ENCODE assay signal across 12 cellular contexts in genomic region chr11:57793711-57794110, GRCh38. TPM values are rescaled to one million over a fixed set of nuclear protein-coding genes. Genes with fewer than 3 reads are reported as not detected.
DNase-seq lines count a peak whose midpoint lies in the region; ATAC-seq and TF ChIP-seq lines count a peak whose summit lies in the region.
"Had no signal": no experiment of that assay in that cellular context is flagged by ENCODE, and none has a peak within 500 bp of the region (broad histone marks: within the 10 kb centered on the region; RNA-seq: fewer than 3 reads in every experiment).

No MANE protein-coding gene starts in this region.

- H3K27ac ChIP-seq in CD8-positive, alpha-beta T cell (ENCODE audit: low read depth, low read length) = no peak overlapping the region
- H3K27ac ChIP-seq in Peyer's patch (peak overlapping the region; percentile 31 to 79 (median 74)), rectal smooth muscle tissue (ENCODE audit: low read depth, low read length) (peak overlapping the region; percentile 15)
- peak overlapping the region; percentile 71 for H3K27ac ChIP-seq in effector memory CD4-positive, alpha-beta T cell (ENCODE audit: insufficient read depth, low read length, poor library complexity, severe bottlenecking)

- POLR2A ChIA-PET in CD8-positive, alpha-beta T cell (lab: Charles Lee) = no interaction called here

- no peak overlapping the region for H3K4me3 ChIP-seq in CD8-positive, alpha-beta T cell (ENCODE audit: low read depth, low read length)
- H3K4me3 ChIP-seq in Peyer's patch (no peak overlapping the region), rectal smooth muscle tissue (ENCODE audit: low read length) (no peak overlapping the region)
- H3K4me3 ChIP-seq in effector memory CD4-positive, alpha-beta T cell (ENCODE audit: insufficient read depth, low read depth, low read length, poor library complexity, severe bottlenecking) = no peak overlapping the region

- H3K4me1 ChIP-seq in CD8-positive, alpha-beta T cell (ENCODE audit: insufficient read depth, low read length) = peaks cover 33% of the 10 kb centered on the region
- H3K4me1 ChIP-seq in Peyer's patch (peaks cover 8 to 55% (median 20%) of the 10 kb centered on the region in 4 donors), rectal smooth muscle tissue (ENCODE audit: control insufficient read depth, insufficient read depth, low read length) (peaks cover 7% of the 10 kb centered on the region)
- H3K4me1 ChIP-seq in effector memory CD4-positive, alpha-beta T cell (ENCODE audit: control insufficient read depth, insufficient read depth, low read length, poor library complexity, severe bottlenecking) = peaks cover 29% of the 10 kb centered on the region

- TF ChIP-seq POLR2A in Peyer's patch (IDR thresholded peaks at IDR 0.05) = no peak

- TF ChIP-seq CTCF in CD8-positive, alpha-beta T cell (IDR thresholded peaks at IDR 0.05) = no peak
- TF ChIP-seq CTCF in Peyer's patch (IDR thresholded peaks at IDR 0.05) (no peak), type B pancreatic cell (conservative IDR thresholded peaks at IDR 0.05) (no peak)

- H3K27me3 Mint-ChIP-seq in CD8-positive, alpha-beta T cell (ENCODE audit: low read depth) = no peaks in the 10 kb centered on the region
- H3K27me3 Mint-ChIP-seq in type B pancreatic cell = no peaks in the 10 kb centered on the region

- H3K9me3 ChIP-seq in CD8-positive, alpha-beta T cell (ENCODE audit: low read length) = no peaks in the 10 kb centered on the region
- H3K9me3 ChIP-seq in Peyer's patch = no peaks in the 10 kb centered on the region
- H3K9me3 ChIP-seq in effector memory CD4-positive, alpha-beta T cell (ENCODE audit: control insufficient read depth, low read length) = no peaks in the 10 kb centered on the region

- ATAC-seq in CD8-positive, alpha-beta T cell = no peak

- H3K4me1 Mint-ChIP-seq in CD8-positive, alpha-beta T cell (ENCODE audit: low read depth) = peaks cover 37% of the 10 kb centered on the region
- H3K4me1 Mint-ChIP-seq in type B pancreatic cell (ENCODE audit: unreplicated experiment) = peaks cover 32% of the 10 kb centered on the region

- H3K27ac Mint-ChIP-seq in CD8-positive, alpha-beta T cell = peak overlapping the region; percentile 98
- no peak overlapping the region for H3K27ac Mint-ChIP-seq in type B pancreatic cell

- CTCF ChIA-PET in CD8-positive, alpha-beta T cell (lab: Charles Lee) = interaction anchor here (1.0 kb wide), 1 partner anchor 267 kb away, joined by 3 read pairs; no protein-coding TSS in a partner anchor

- no peak overlapping the region for H3K9ac ChIP-seq in rectal smooth muscle tissue (ENCODE audit: low read length)

- no peaks in the 10 kb centered on the region for H3K27me3 ChIP-seq in CD8-positive, alpha-beta T cell (ENCODE audit: insufficient read depth, low read length)
- no peaks in the 10 kb centered on the region for H3K27me3 ChIP-seq in Peyer's patch
- no peaks in the 10 kb centered on the region for H3K27me3 ChIP-seq in effector memory CD4-positive, alpha-beta T cell (replicated peaks; ENCODE audit: control insufficient read depth, insufficient read depth, low read length, poor library complexity, severe bottlenecking)
- no peaks in the 10 kb centered on the region for H3K27me3 ChIP-seq in rectal smooth muscle tissue (ENCODE audit: control insufficient read depth, insufficient read depth, low read length)

- H3K9me3 Mint-ChIP-seq in CD8-positive, alpha-beta T cell = no peaks in the 10 kb centered on the region
- H3K9me3 Mint-ChIP-seq in type B pancreatic cell = peaks cover 5% of the 10 kb centered on the region

- no peak for DNase-seq in CD8-positive, alpha-beta T cell
- no peak for DNase-seq in Peyer's patch
- no peak for DNase-seq in effector memory CD4-positive, alpha-beta T cell
- no peak for DNase-seq in NCI-H128 (lab: John Stamatoyannopoulos, UW; ENCODE audit: unreplicated experiment)
- no peak for DNase-seq in activated CD8-positive, alpha-beta memory T cell treated with anti-CD3 and anti-CD28 coated beads, Interleukin-2, amount 50 U/mL, for 48 hours
- no peak for DNase-seq in type B pancreatic cell (ENCODE audit: extremely low spot score, unreplicated experiment)
- DNase-seq in NCI-H2029 treated with DMSO at 0.1 percent for 48 hours (lab: John Stamatoyannopoulos, UW) = no peak
- DNase-seq: H7, NCI-H774 had no signal

- H3K36me3 Mint-ChIP-seq in CD8-positive, alpha-beta T cell = peaks cover 17% of the 10 kb centered on the region
- peaks cover 51% of the 10 kb centered on the region for H3K36me3 Mint-ChIP-seq in type B pancreatic cell

- peak overlapping the region; percentile 19 for H3K4me3 Mint-ChIP-seq in CD8-positive, alpha-beta T cell
- no peak overlapping the region for H3K4me3 Mint-ChIP-seq in type B pancreatic cell

- intact Hi-C loops in CD8-positive, alpha-beta T cell (cut with DNase I, micrococcal nuclease) = loop anchor here (2.0 to 10.0 kb wide), 3 partner anchors 81 to 1361 kb away; partner anchors contain the start of genes MED19 (in 2 of the 2) and TMX2 (in 2 of the 2)

- peaks cover 7% of the 10 kb centered on the region for H3K36me3 ChIP-seq in CD8-positive, alpha-beta T cell (ENCODE audit: insufficient read depth, low read length)
- H3K36me3 ChIP-seq in Peyer's patch (peaks cover 0 to 37% (median 0%) of the 10 kb centered on the region in 3 donors), rectal smooth muscle tissue (ENCODE audit: control insufficient read depth, insufficient read depth, low read length) (peaks cover 18% of the 10 kb centered on the region)
- peaks cover 5% of the 10 kb centered on the region for H3K36me3 ChIP-seq in effector memory CD4-positive, alpha-beta T cell (ENCODE audit: control insufficient read depth, insufficient read depth, low read length)

RNA-seq across cellular contexts. Expression of gene CTNND1, which starts 32.1 kb away (rescaled TPM):
- 10 to 100 TPM; 12.3 to 14.0 TPM for total RNA-seq in CD8-positive, alpha-beta T cell
- total RNA-seq in Peyer's patch = 100 to 1,000 TPM; 205 to 366 (median 346) TPM
- 187 and 253 TPM in 2 replicates for total RNA-seq in type B pancreatic cell (ENCODE audit: low replicate concordance)

RNA-seq across cellular contexts. Expression of gene BTBD18, which starts 42.1 kb away (rescaled TPM):
- not detected for total RNA-seq in CD8-positive, alpha-beta T cell
- total RNA-seq in Peyer's patch = not detected
- not detected in 2 replicates for total RNA-seq in type B pancreatic cell (ENCODE audit: low replicate concordance)
- total RNA-seq: H7, kidney epithelial cell, renal cortical epithelial cell had no signal

RNA-seq across cellular contexts. Expression of gene SELENOH, which starts 52.4 kb away (rescaled TPM):
- 10 to 100 TPM; 40.8 to 44.1 TPM for total RNA-seq in CD8-positive, alpha-beta T cell
- total RNA-seq in Peyer's patch (10 to 100 TPM; 42.0 to 50.5 (median 46.5) TPM), type B pancreatic cell (ENCODE audit: low replicate concordance) (107 and 144 TPM in 2 replicates)

Comparison
In these comparisons a context has a peak if more than half of its experiments do, and no peak if none do; other contexts are left out.
1. RNA of gene CTNND1, which starts 32.1 kb away (total RNA-seq): 205 to 366 TPM in Peyer's patch and 187 to 253 TPM in type B pancreatic cell; 12.3 to 14.0 TPM in CD8-positive, alpha-beta T cell; every median in the first group is over 10 times any median in the second.